9 cellular contexts compared by ENCODE assay signal in genomic region chr2:182870227-182870626, GRCh38.
DNase-seq lines count a peak whose midpoint lies in the region; ATAC-seq lines count a peak whose summit lies in the region.
"Had no signal": no experiment of that assay in that cellular context is flagged by ENCODE, and none has a peak within 500 bp of the region (broad histone marks: within the 10 kb centered on the region; RNA-seq: fewer than 3 reads in every experiment).

No MANE protein-coding gene starts in this region.

- no peaks in the 10 kb centered on the region for H3K36me3 ChIP-seq in effector memory CD4-positive, alpha-beta T cell (ENCODE audit: control insufficient read depth, insufficient read depth, low read length)
- H3K36me3 ChIP-seq: thyroid gland had no signal

- no peak for ATAC-seq in activated CD4-positive, CD25-positive, alpha-beta regulatory T cell treated with anti-CD3 and anti-CD28 coated beads, Interleukin-2, amount 50 U/mL, for 24 hours

- no peak overlapping the region for H3K27ac ChIP-seq in effector memory CD4-positive, alpha-beta T cell (ENCODE audit: insufficient read depth, low read length, poor library complexity, severe bottlenecking)
- H3K27ac ChIP-seq: skin epidermis, thyroid gland had no signal

- no peak overlapping the region for H3K4me3 ChIP-seq in effector memory CD4-positive, alpha-beta T cell (ENCODE audit: insufficient read depth, low read depth, low read length, poor library complexity, severe bottlenecking)
- H3K4me3 ChIP-seq: skin epidermis, thyroid gland had no signal

- peaks cover 9% of the 10 kb centered on the region for H3K4me1 ChIP-seq in effector memory CD4-positive, alpha-beta T cell (ENCODE audit: control insufficient read depth, insufficient read depth, low read length, poor library complexity, severe bottlenecking)

- no peaks in the 10 kb centered on the region for H3K9me3 ChIP-seq in effector memory CD4-positive, alpha-beta T cell (ENCODE audit: control insufficient read depth, low read length)
- H3K9me3 ChIP-seq: thyroid gland had no signal

- DNase-seq in ELF-1 (ENCODE audit: low read depth, low spot score): peak; percentile 71
- DNase-seq in HCEC 1CT: peak; percentile 23
- peak; percentile 32 for DNase-seq in RPMI8226
- DNase-seq in iPS-NIHi7 (ENCODE audit: extremely low spot score): peak; percentile 83
- no peak for DNase-seq in EL
- DNase-seq in effector memory CD4-positive, alpha-beta T cell: no peak
- DNase-seq: thyroid gland had no signal

- peaks cover 4% of the 10 kb centered on the region for H3K27me3 ChIP-seq in effector memory CD4-positive, alpha-beta T cell (replicated peaks; ENCODE audit: control insufficient read depth, insufficient read depth, low read length, poor library complexity, severe bottlenecking)
- H3K27me3 ChIP-seq: thyroid gland had no signal

Comparison
In these comparisons a context has a peak if more than half of its experiments do, and no peak if none do; other contexts are left out.
1. DNase-seq: peak in ELF-1 (single experiment), HCEC 1CT (single experiment), RPMI8226 (single experiment) and iPS-NIHi7 (single experiment); none in EL (single experiment) and effector memory CD4-positive, alpha-beta T cell (0 of 3).